In the genomic region with DNA sequence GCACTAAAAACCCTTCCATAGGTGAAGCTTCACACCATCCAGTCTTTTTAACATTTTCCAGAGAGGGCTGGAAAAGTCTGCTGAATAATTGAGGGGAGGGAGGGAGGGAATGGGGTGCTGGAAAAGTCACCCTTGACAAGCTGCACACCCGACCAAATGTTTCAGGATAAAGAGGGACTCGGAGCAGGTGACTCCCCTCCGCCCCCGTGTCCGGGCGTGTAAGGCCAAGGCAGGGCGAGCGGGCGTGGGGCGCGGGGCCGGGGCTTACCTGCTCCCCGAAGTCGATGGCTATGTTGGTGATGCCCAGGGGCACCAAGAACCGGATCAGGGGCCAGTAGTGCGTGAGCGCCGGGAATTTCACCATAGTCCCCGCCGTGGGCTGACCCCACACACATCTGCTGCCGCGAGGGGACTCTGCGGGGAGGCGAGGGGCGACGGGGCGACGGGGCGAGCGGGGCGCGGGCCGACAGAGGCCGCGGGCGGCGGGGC, we compare ENCODE assay signal across 1 cellular context.
TF ChIP-seq lines count a peak whose summit lies in the region.

No MANE protein-coding gene starts in this region.

TF ChIP-seq in HEK293, 187 proteins besides CTCF, POLR2A, EP300 and RAD21 (continued from another document and continues in another):
- TF ChIP-seq SP7 (tag by site-specific recombination; IDR thresholded peaks at IDR 0.05) (no peak; the same call in 1 of the 2 replicates), ZNF585B (tag by site-specific recombination; IDR thresholded peaks at IDR 0.05) (no peak), TRIM28 (IDR thresholded peaks at IDR 0.05; ENCODE audit: borderline replicate concordance, low read length) (no peak), ZNF658 (tag by site-specific recombination; IDR thresholded peaks at IDR 0.05) (no peak), ZNF394 (tag by site-specific recombination; IDR thresholded peaks at IDR 0.05; ENCODE audit: borderline replicate concordance) (no peak), ZBTB48 (tag by site-specific recombination; IDR thresholded peaks at IDR 0.05) (peak; percentile 78), ZIC2 (tag by site-specific recombination; IDR thresholded peaks at IDR 0.05) (no peak), PRDM1 (tag by site-specific recombination; IDR thresholded peaks at IDR 0.05) (no peak), ZNF138 (tag by site-specific recombination; IDR thresholded peaks at IDR 0.05; ENCODE audit: borderline replicate concordance) (no peak), ZNF629 (tag by site-specific recombination; IDR thresholded peaks at IDR 0.05) (no peak), HOXC10 (CRISPR knock-in tag; IDR thresholded peaks at IDR 0.05) (no peak), ZNF10 (tag by site-specific recombination; IDR thresholded peaks at IDR 0.05) (no peak), ZNF426 (tag by site-specific recombination; IDR thresholded peaks at IDR 0.05) (no peak), ZNF274 (IDR thresholded peaks at IDR 0.05; ENCODE audit: low read length) (no peak), ZNF274 (tag by site-specific recombination; IDR thresholded peaks at IDR 0.05; ENCODE audit: borderline replicate concordance) (no peak), ZNF248 (tag by site-specific recombination; IDR thresholded peaks at IDR 0.05) (no peak), SETDB1 (IDR thresholded peaks at IDR 0.05; ENCODE audit: insufficient read length, low read length) (no peak), YY2 (tag by site-specific recombination; IDR thresholded peaks at IDR 0.05) (no peak), PRDM6 (tag by site-specific recombination; IDR thresholded peaks at IDR 0.05) (no peak), ZSCAN4 (tag by site-specific recombination; IDR thresholded peaks at IDR 0.05) (0 out of 2 replicates have a peak, but pooled peaks have one; percentile 19), REPIN1 (tag by site-specific recombination; IDR thresholded peaks at IDR 0.05; ENCODE audit: low read depth) (no peak), ZNF157 (tag by site-specific recombination; IDR thresholded peaks at IDR 0.05) (no peak), ZNF747 (tag by site-specific recombination; IDR thresholded peaks at IDR 0.05) (no peak), KLF9 (tag by site-specific recombination; IDR thresholded peaks at IDR 0.05; ENCODE audit: low read depth) (no peak), KLF8 (tag by site-specific recombination; IDR thresholded peaks at IDR 0.05) (peak; percentile 54; the same call in 1 of the 2 replicates), ZNF768 (tag by site-specific recombination; IDR thresholded peaks at IDR 0.05) (no peak), ZNF280C (tag by site-specific recombination; IDR thresholded peaks at IDR 0.05) (no peak), ZBTB8A (tag by site-specific recombination; IDR thresholded peaks at IDR 0.05) (peak; percentile 83), ZBTB21 (tag by site-specific recombination; IDR thresholded peaks at IDR 0.05) (no peak), ZNF707 (tag by site-specific recombination; IDR thresholded peaks at IDR 0.05) (no peak), ZNF596 (tag by site-specific recombination; IDR thresholded peaks at IDR 0.05) (no peak), ZNF549 (tag by site-specific recombination; IDR thresholded peaks at IDR 0.05) (no peak), ZNF514 (tag by site-specific recombination; IDR thresholded peaks at IDR 0.05) (no peak), ZFHX2 (tag by site-specific recombination; conservative IDR thresholded peaks at IDR 0.05) (peak; percentile 43), ZNF623 (tag by site-specific recombination; IDR thresholded peaks at IDR 0.05) (no peak), ZFP41 (tag by site-specific recombination; IDR thresholded peaks at IDR 0.05; ENCODE audit: borderline replicate concordance) (no peak), ZNF239 (tag by site-specific recombination; IDR thresholded peaks at IDR 0.05) (no peak), ZNF391 (tag by site-specific recombination; IDR thresholded peaks at IDR 0.05; ENCODE audit: borderline replicate concordance, low read depth) (no peak), ZNF266 (tag by site-specific recombination; IDR thresholded peaks at IDR 0.05; ENCODE audit: low read depth) (no peak), YY1 (tag by site-specific recombination; IDR thresholded peaks at IDR 0.05) (no peak), ZNF341 (tag by site-specific recombination; IDR thresholded peaks at IDR 0.05; ENCODE audit: low read depth) (no peak), ZBTB26 (tag by site-specific recombination; optimal IDR thresholded peaks at IDR 0.05) (peak; percentile 68), GLIS2 (tag by site-specific recombination; IDR thresholded peaks at IDR 0.05) (peak; percentile 61; the same call in 1 of the 2 replicates), ZNF148 (tag by site-specific recombination; IDR thresholded peaks at IDR 0.05; ENCODE audit: borderline replicate concordance) (no peak), ZBTB1 (tag by site-specific recombination; IDR thresholded peaks at IDR 0.05) (no peak), ZNF366 (tag by site-specific recombination; conservative IDR thresholded peaks at IDR 0.05) (no peak)
- TF ChIP-seq, protein P1, sequence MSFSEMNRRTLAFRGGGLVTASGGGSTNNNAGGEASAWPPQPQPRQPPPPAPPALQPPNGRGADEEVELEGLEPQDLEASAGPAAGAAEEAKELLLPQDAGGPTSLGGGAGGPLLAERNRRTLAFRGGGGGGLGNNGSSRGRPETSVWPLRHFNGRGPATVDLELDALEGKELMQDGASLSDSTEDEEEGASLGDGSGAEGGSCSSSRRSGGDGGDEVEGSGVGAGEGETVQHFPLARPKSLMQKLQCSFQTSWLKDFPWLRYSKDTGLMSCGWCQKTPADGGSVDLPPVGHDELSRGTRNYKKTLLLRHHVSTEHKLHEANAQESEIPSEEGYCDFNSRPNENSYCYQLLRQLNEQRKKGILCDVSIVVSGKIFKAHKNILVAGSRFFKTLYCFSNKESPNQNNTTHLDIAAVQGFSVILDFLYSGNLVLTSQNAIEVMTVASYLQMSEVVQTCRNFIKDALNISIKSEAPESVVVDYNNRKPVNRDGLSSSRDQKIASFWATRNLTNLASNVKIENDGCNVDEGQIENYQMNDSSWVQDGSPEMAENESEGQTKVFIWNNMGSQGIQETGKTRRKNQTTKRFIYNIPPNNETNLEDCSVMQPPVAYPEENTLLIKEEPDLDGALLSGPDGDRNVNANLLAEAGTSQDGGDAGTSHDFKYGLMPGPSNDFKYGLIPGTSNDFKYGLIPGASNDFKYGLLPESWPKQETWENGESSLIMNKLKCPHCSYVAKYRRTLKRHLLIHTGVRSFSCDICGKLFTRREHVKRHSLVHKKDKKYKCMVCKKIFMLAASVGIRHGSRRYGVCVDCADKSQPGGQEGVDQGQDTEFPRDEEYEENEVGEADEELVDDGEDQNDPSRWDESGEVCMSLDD (tag by site-specific recombination; IDR thresholded peaks at IDR 0.05), result peak; percentile 48; the same call in 1 of the 2 replicates
- TF ChIP-seq, protein P2, sequence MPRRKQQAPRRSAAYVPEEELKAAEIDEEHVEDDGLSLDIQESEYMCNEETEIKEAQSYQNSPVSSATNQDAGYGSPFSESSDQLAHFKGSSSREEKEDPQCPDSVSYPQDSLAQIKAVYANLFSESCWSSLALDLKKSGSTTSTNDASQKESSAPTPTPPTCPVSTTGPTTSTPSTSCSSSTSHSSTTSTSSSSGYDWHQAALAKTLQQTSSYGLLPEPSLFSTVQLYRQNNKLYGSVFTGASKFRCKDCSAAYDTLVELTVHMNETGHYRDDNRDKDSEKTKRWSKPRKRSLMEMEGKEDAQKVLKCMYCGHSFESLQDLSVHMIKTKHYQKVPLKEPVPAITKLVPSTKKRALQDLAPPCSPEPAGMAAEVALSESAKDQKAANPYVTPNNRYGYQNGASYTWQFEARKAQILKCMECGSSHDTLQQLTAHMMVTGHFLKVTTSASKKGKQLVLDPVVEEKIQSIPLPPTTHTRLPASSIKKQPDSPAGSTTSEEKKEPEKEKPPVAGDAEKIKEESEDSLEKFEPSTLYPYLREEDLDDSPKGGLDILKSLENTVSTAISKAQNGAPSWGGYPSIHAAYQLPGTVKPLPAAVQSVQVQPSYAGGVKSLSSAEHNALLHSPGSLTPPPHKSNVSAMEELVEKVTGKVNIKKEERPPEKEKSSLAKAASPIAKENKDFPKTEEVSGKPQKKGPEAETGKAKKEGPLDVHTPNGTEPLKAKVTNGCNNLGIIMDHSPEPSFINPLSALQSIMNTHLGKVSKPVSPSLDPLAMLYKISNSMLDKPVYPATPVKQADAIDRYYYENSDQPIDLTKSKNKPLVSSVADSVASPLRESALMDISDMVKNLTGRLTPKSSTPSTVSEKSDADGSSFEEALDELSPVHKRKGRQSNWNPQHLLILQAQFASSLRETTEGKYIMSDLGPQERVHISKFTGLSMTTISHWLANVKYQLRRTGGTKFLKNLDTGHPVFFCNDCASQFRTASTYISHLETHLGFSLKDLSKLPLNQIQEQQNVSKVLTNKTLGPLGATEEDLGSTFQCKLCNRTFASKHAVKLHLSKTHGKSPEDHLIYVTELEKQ (tag by site-specific recombination; IDR thresholded peaks at IDR 0.05; ENCODE audit: borderline replicate concordance), result no peak
- TF ChIP-seq, protein P3, sequence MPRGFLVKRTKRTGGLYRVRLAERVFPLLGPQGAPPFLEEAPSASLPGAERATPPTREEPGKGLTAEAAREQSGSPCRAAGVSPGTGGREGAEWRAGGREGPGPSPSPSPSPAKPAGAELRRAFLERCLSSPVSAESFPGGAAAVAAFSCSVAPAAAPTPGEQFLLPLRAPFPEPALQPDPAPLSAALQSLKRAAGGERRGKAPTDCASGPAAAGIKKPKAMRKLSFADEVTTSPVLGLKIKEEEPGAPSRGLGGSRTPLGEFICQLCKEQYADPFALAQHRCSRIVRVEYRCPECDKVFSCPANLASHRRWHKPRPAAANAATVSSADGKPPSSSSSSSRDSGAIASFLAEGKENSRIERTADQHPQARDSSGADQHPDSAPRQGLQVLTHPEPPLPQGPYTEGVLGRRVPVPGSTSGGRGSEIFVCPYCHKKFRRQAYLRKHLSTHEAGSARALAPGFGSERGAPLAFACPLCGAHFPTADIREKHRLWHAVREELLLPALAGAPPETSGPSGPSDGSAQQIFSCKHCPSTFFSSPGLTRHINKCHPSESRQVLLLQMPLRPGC (tag by site-specific recombination; IDR thresholded peaks at IDR 0.05), result no peak
